Comparison of ENCODE assay signal across 8 cellular contexts in genomic region chr7:55570939-55571338, GRCh38. TPM values are rescaled to one million over a fixed set of nuclear protein-coding genes. Genes with fewer than 3 reads are reported as not detected.
DNase-seq lines count a peak whose midpoint lies in the region; ATAC-seq and TF ChIP-seq lines count a peak whose summit lies in the region.

No MANE protein-coding gene starts in this region.

- no peaks in the 10 kb centered on the region for H3K9me3 ChIP-seq in heart right ventricle
- no peaks in the 10 kb centered on the region for H3K9me3 ChIP-seq in iPS-15b (ENCODE audit: control insufficient read depth, insufficient read depth, low read length)

- TF ChIP-seq CTCF in heart right ventricle (IDR thresholded peaks at IDR 0.05): no peak

- H3K9ac ChIP-seq in iPS-15b (ENCODE audit: low read depth, low read length): peak overlapping the region; percentile 50

- peaks cover 14% of the 10 kb centered on the region for H3K36me3 Mint-ChIP-seq in activated T-helper 1 cell treated with anti-CD3 and anti-CD28 coated beads, Interleukin-12 subunit alpha, Interleukin-12 subunit beta, Interleukin-2, Interleukin-4 antibody, amounts not matched to agents 30 ng/mL and 10 ng/mL and 1 ng/mL, durations not matched to agents 14 hours and 24 hours and 36 hours (ENCODE audit: low read depth)
- H3K36me3 Mint-ChIP-seq in stimulated activated naive B cell treated with anti-CD40 and anti-IgM and Interleukin-4, amounts not matched to agents 10 μg/mL and 1 μg/mL and 100 μg/mL, for 72 hours: peaks cover 8 to 26% of the 10 kb centered on the region in 2 donors

- WGBS in heart right ventricle, 2 donors: 29 to 43% methylated on average over 5 of the region's 5 CpGs

- H3K4me3 ChIP-seq in heart right ventricle (peak overlapping the region; percentile 69 to 98 (median 89)), iPS-15b (ENCODE audit: low read depth, low read length) (peak overlapping the region; percentile 86)

- DNase-seq in heart right ventricle (no peak), Right ventricle myocardium inferior (ENCODE audit: missing footprints) (no peak), inferior parietal cortex (ENCODE audit: extremely low spot score) (no peak), C1 segment of cervical spinal cord (lab: John Stamatoyannopoulos, UW) (no peak)
- no peak for DNase-seq in activated T-helper 1 cell treated with anti-CD3 and anti-CD28 coated beads, Interleukin-12 subunit alpha, Interleukin-12 subunit beta, Interleukin-2, Interleukin-4 antibody, amounts not matched to agents 30 ng/mL and 10 ng/mL and 1 ng/mL, durations not matched to agents 14 hours and 24 hours and 36 hours (ENCODE audit: low spot score)
- DNase-seq in stimulated activated naive B cell treated with anti-CD40 and anti-IgM and Interleukin-4, amounts not matched to agents 10 μg/mL and 1 μg/mL and 100 μg/mL, for 72 hours: no peak

- ATAC-seq in heart right ventricle (no peak), Right ventricle myocardium inferior (no peak), HG03045 (IDR thresholded peaks at IDR 0.05; ENCODE audit: unreplicated experiment) (no peak)
- no peak for ATAC-seq in stimulated activated naive B cell treated with anti-CD40 and anti-IgM and Interleukin-4, amounts not matched to agents 10 μg/mL and 1 μg/mL and 100 μg/mL, for 72 hours (replicated peaks)

- H3K4me1 ChIP-seq in heart right ventricle: peaks cover 8 to 77% (median 65%) of the 10 kb centered on the region in 9 donors
- H3K4me1 ChIP-seq in iPS-15b (ENCODE audit: control insufficient read depth, insufficient read depth, low read length): peaks cover 47% of the 10 kb centered on the region

- H3K9me3 Mint-ChIP-seq in activated T-helper 1 cell treated with anti-CD3 and anti-CD28 coated beads, Interleukin-12 subunit alpha, Interleukin-12 subunit beta, Interleukin-2, Interleukin-4 antibody, amounts not matched to agents 30 ng/mL and 10 ng/mL and 1 ng/mL, durations not matched to agents 14 hours and 24 hours and 36 hours: peaks cover 5% of the 10 kb centered on the region
- H3K9me3 Mint-ChIP-seq in stimulated activated naive B cell treated with anti-CD40 and anti-IgM and Interleukin-4, amounts not matched to agents 10 μg/mL and 1 μg/mL and 100 μg/mL, for 72 hours: no peaks in the 10 kb centered on the region

- H3K27ac ChIP-seq in heart right ventricle: peak overlapping the region in 9 of 10 donors; percentile 77 to 96 (median 89)

- no peaks in the 10 kb centered on the region for H3K27me3 ChIP-seq in heart right ventricle
- H3K27me3 ChIP-seq in iPS-15b (ENCODE audit: control insufficient read depth, insufficient read depth, low read length): peaks cover 2% of the 10 kb centered on the region

- intact Hi-C loops in heart right ventricle (cut with DNase I): no loop called here
- intact Hi-C loops in Right ventricle myocardium inferior (cut with DNase I): loop anchor here (5.0 kb wide), 1 partner anchor 54 kb away; no protein-coding TSS in a partner anchor
- intact Hi-C loops in activated T-helper 1 cell treated with anti-CD3 and anti-CD28 coated beads, Interleukin-12 subunit alpha, Interleukin-12 subunit beta, Interleukin-2, Interleukin-4 antibody, amounts not matched to agents 30 ng/mL and 10 ng/mL and 1 ng/mL, durations not matched to agents 14 hours and 24 hours and 36 hours (cut with micrococcal nuclease): loop anchor here (1.0 to 10.0 kb wide), 11 partner anchors 37 to 813 kb away; partner anchors contain the start of genes CCT6A, CHCHD2, MRPS17 and PSPH

- H3K36me3 ChIP-seq in heart right ventricle (no peaks in the 10 kb centered on the region), iPS-15b (ENCODE audit: control insufficient read depth, insufficient read depth, low read length) (no peaks in the 10 kb centered on the region)

- H3K4me1 Mint-ChIP-seq in activated T-helper 1 cell treated with anti-CD3 and anti-CD28 coated beads, Interleukin-12 subunit alpha, Interleukin-12 subunit beta, Interleukin-2, Interleukin-4 antibody, amounts not matched to agents 30 ng/mL and 10 ng/mL and 1 ng/mL, durations not matched to agents 14 hours and 24 hours and 36 hours (ENCODE audit: low read depth): peaks cover 80% of the 10 kb centered on the region
- H3K4me1 Mint-ChIP-seq in stimulated activated naive B cell treated with anti-CD40 and anti-IgM and Interleukin-4, amounts not matched to agents 10 μg/mL and 1 μg/mL and 100 μg/mL, for 72 hours: peaks cover 53 to 68% of the 10 kb centered on the region in 2 donors

- no peaks in the 10 kb centered on the region for H3K27me3 Mint-ChIP-seq in activated T-helper 1 cell treated with anti-CD3 and anti-CD28 coated beads, Interleukin-12 subunit alpha, Interleukin-12 subunit beta, Interleukin-2, Interleukin-4 antibody, amounts not matched to agents 30 ng/mL and 10 ng/mL and 1 ng/mL, durations not matched to agents 14 hours and 24 hours and 36 hours (ENCODE audit: insufficient read depth)
- no peaks in the 10 kb centered on the region for H3K27me3 Mint-ChIP-seq in stimulated activated naive B cell treated with anti-CD40 and anti-IgM and Interleukin-4, amounts not matched to agents 10 μg/mL and 1 μg/mL and 100 μg/mL, for 72 hours

- H3K27ac Mint-ChIP-seq in activated T-helper 1 cell treated with anti-CD3 and anti-CD28 coated beads, Interleukin-12 subunit alpha, Interleukin-12 subunit beta, Interleukin-2, Interleukin-4 antibody, amounts not matched to agents 30 ng/mL and 10 ng/mL and 1 ng/mL, durations not matched to agents 14 hours and 24 hours and 36 hours: peak overlapping the region; percentile 86
- H3K27ac Mint-ChIP-seq in stimulated activated naive B cell treated with anti-CD40 and anti-IgM and Interleukin-4, amounts not matched to agents 10 μg/mL and 1 μg/mL and 100 μg/mL, for 72 hours: peak overlapping the region; percentile 97

- peak overlapping the region; percentile 91 for H3K4me3 Mint-ChIP-seq in activated T-helper 1 cell treated with anti-CD3 and anti-CD28 coated beads, Interleukin-12 subunit alpha, Interleukin-12 subunit beta, Interleukin-2, Interleukin-4 antibody, amounts not matched to agents 30 ng/mL and 10 ng/mL and 1 ng/mL, durations not matched to agents 14 hours and 24 hours and 36 hours
- H3K4me3 Mint-ChIP-seq in stimulated activated naive B cell treated with anti-CD40 and anti-IgM and Interleukin-4, amounts not matched to agents 10 μg/mL and 1 μg/mL and 100 μg/mL, for 72 hours: peak overlapping the region; percentile 94 to 95

RNA-seq across cellular contexts. Expression of gene VOPP1, which starts 1.4 kb away (rescaled TPM):
- total RNA-seq in heart right ventricle: 10 to 100 TPM; 17.9 to 42.9 (median 22.9) TPM
- 10 to 100 TPM in 1 of 2 donors, 1 to 10 TPM in 1; 9.3 to 17.5 TPM for polyA plus RNA-seq in heart right ventricle
- total RNA-seq in Right ventricle myocardium inferior: 23.1 TPM
- 96.3 and 102 TPM in 2 replicates for total RNA-seq in activated T-helper 1 cell treated with anti-CD3 and anti-CD28 coated beads, Interleukin-12 subunit alpha, Interleukin-12 subunit beta, Interleukin-2, Interleukin-4 antibody, amounts not matched to agents 30 ng/mL and 10 ng/mL and 1 ng/mL, durations not matched to agents 14 hours and 24 hours and 36 hours

Comparison
In these comparisons a context has a peak if more than half of its experiments do, and no peak if none do; other contexts are left out.
1. intact Hi-C loops: an anchor here in Right ventricle myocardium inferior (5.0 kb wide) and activated T-helper 1 cell treated with anti-CD3 and anti-CD28 coated beads, Interleukin-12 subunit alpha, Interleukin-12 subunit beta, Interleukin-2, Interleukin-4 antibody, amounts not matched to agents 30 ng/mL and 10 ng/mL and 1 ng/mL, durations not matched to agents 14 hours and 24 hours and 36 hours (1.0 to 10.0 kb wide); none called in heart right ventricle.